ENCODE assay signal across 38 cellular contexts in genomic region chr5:55333811-55334210, GRCh38.
"Had no signal": no experiment of that assay in that cellular context is flagged by ENCODE, and none has a peak within 500 bp of the region (broad histone marks: within the 10 kb centered on the region; RNA-seq: fewer than 3 reads in every experiment).

No MANE protein-coding gene starts in this region.

- H3K4me1 Mint-ChIP-seq: brain had no signal

- ATAC-seq: activated CD8-positive, alpha-beta T cell treated with anti-CD3 and anti-CD28 coated beads for 36 hours; activated naive CD4-positive, alpha-beta T cell treated with anti-CD3 and anti-CD28 coated beads, Interleukin-2, amount 50 U/mL, for 72 hours; activated naive CD8-positive, alpha-beta T cell treated with anti-CD3 and anti-CD28 coated beads, Interleukin-2, amount 50 U/mL, for 24 hours; activated T-cell treated with anti-CD3 and anti-CD28 coated beads, Interleukin-2, amount 50 U/mL, for 4 hours; activated T-cell treated with anti-CD3 and anti-CD28 coated beads, Interleukin-2, amount 50 U/mL, for 72 hours; activated T-helper 17 cell treated with anti-CD3 and anti-CD28 coated beads, Interleukin-2, amount 50 U/mL, for 72 hours had no signal

- FAIRE-seq: bronchial epithelial cell, TTC549 had no signal

- H3K9me3 ChIP-seq: ascending aorta had no signal

- H3K4me3 ChIP-seq: ascending aorta, cardiac muscle cell had no signal

- DNase-seq: activated B cell treated with CpG ODN at 0.5 μM for 24 hours; activated CD4-positive, alpha-beta memory T cell treated with anti-CD3 and anti-CD28 coated beads for 36 hours; activated CD4-positive, alpha-beta T cell treated with anti-CD3 and anti-CD28 coated beads for 4 hours; activated CD4-positive, alpha-beta T cell treated with anti-CD3 and anti-CD28 coated beads, Interleukin-2, amount 10 ng/mL, durations not matched to agents 24 days and 14 days; activated CD4-positive, alpha-beta T cell treated with anti-CD3 and anti-CD28 coated beads, Interleukin-2, amount 50 U/mL, for 1 hour; activated CD4-positive, alpha-beta T cell treated with anti-CD3 and anti-CD28 coated beads, Interleukin-2, amount 50 U/mL, for 4 hours; activated CD4-positive, CD25-positive, alpha-beta regulatory T cell treated with anti-CD3 and anti-CD28 coated beads, Interleukin-2, amount 50 U/mL, for 72 hours; activated CD8-positive, alpha-beta memory T cell treated with anti-CD3 and anti-CD28 coated beads, Interleukin-2, amount 50 U/mL, for 4 hours; activated CD8-positive, alpha-beta T cell treated with anti-CD3 and anti-CD28 coated beads for 36 hours; activated effector memory CD4-positive, alpha-beta T cell treated with anti-CD3 and anti-CD28 coated beads, Interleukin-2, amount 50 U/mL, for 16 hours; activated gamma-delta T cell treated with Interleukin-2 at 50 U/mL for 16 hours; activated naive CD4-positive, alpha-beta T cell; activated naive CD4-positive, alpha-beta T cell treated with anti-CD3 and anti-CD28 coated beads for 36 hours; activated naive CD4-positive, alpha-beta T cell treated with anti-CD3 and anti-CD28 coated beads, Interleukin-2, amount 50 U/mL, for 16 hours; activated naive CD8-positive, alpha-beta T cell treated with anti-CD3 and anti-CD28 coated beads, Interleukin-2, amount 10 ng/mL, durations not matched to agents 7 days and 5 days; activated naive CD8-positive, alpha-beta T cell treated with anti-CD3 and anti-CD28 coated beads, Interleukin-2, amount 50 U/mL, for 24 hours; activated T-cell treated with anti-CD3 and anti-CD28 coated beads for 4 hours; activated T-cell treated with anti-CD3 and anti-CD28 coated beads, Interleukin-2, amount 50 U/mL, for 1 hour; activated T-cell treated with anti-CD3 and anti-CD28 coated beads, Interleukin-2, amount 50 U/mL, for 4 hours; activated T-cell treated with anti-CD3 and anti-CD28 coated beads, Interleukin-2, amount 50 U/mL, for 72 hours; amygdala; anterior cingulate cortex; caudate nucleus; cerebellar nuclear complex; T-helper 2 cell; T-helper 9 cell had no signal

- H3K4me3 Mint-ChIP-seq: activated B cell treated with CpG ODN at 0.5 μM for 24 hours; activated CD4-positive, alpha-beta memory T cell treated with anti-CD3 and anti-CD28 coated beads for 36 hours; activated CD4-positive, alpha-beta T cell treated with anti-CD3 and anti-CD28 coated beads, Interleukin-2, amount 10 ng/mL, durations not matched to agents 24 days and 14 days; activated CD8-positive, alpha-beta T cell treated with anti-CD3 and anti-CD28 coated beads for 36 hours; activated naive CD4-positive, alpha-beta T cell treated with anti-CD3 and anti-CD28 coated beads for 36 hours; activated naive CD8-positive, alpha-beta T cell treated with anti-CD3 and anti-CD28 coated beads, Interleukin-2, amount 10 ng/mL, durations not matched to agents 7 days and 5 days; activated naive CD8-positive, alpha-beta T cell treated with anti-CD3 and anti-CD28 coated beads, Interleukin-2, amount 50 U/mL, for 24 hours; activated T-cell treated with anti-CD3 and anti-CD28 coated beads, Interleukin-2, amount 50 U/mL, for 4 hours; activated T-cell treated with anti-CD3 and anti-CD28 coated beads, Interleukin-2, amount 50 U/mL, for 72 hours; activated T-helper 1 cell treated with anti-CD3 and anti-CD28 coated beads, Interleukin-12 subunit alpha, Interleukin-12 subunit beta, Interleukin-2, Interleukin-4 antibody, amounts not matched to agents 30 ng/mL and 10 ng/mL and 1 ng/mL, durations not matched to agents 14 hours and 24 hours and 36 hours; activated T-helper 17 cell treated with anti-CD3 and anti-CD28 coated beads, Interleukin-2, amount 50 U/mL, for 72 hours; brain; central memory CD8-positive, alpha-beta T cell; T-helper 1 cell treated with Interleukin-12 subunit alpha and Interleukin-12 subunit beta and Interleukin-4 antibody, amounts not matched to agents 30 μg/mL and 1 μg/mL, for 36 hours; T-helper 2 cell treated with Interferon-gamma antibody and Interleukin-4, amounts not matched to agents 5 μg/mL and 100 μg/mL, for 36 hours had no signal

- H3K27me3 ChIP-seq: ascending aorta, cardiac muscle cell had no signal

- H3K27ac Mint-ChIP-seq: activated B cell treated with CpG ODN at 0.5 μM for 24 hours; activated CD4-positive, alpha-beta memory T cell treated with anti-CD3 and anti-CD28 coated beads for 36 hours; activated CD4-positive, alpha-beta T cell treated with anti-CD3 and anti-CD28 coated beads, Interleukin-2, amount 10 ng/mL, durations not matched to agents 24 days and 14 days; activated CD8-positive, alpha-beta T cell treated with anti-CD3 and anti-CD28 coated beads for 36 hours; activated naive CD4-positive, alpha-beta T cell treated with anti-CD3 and anti-CD28 coated beads for 36 hours; activated naive CD4-positive, alpha-beta T cell treated with anti-CD3 and anti-CD28 coated beads, Interleukin-2, amount 50 U/mL, for 72 hours; activated naive CD8-positive, alpha-beta T cell treated with anti-CD3 and anti-CD28 coated beads, Interleukin-2, amount 10 ng/mL, durations not matched to agents 7 days and 5 days; activated naive CD8-positive, alpha-beta T cell treated with anti-CD3 and anti-CD28 coated beads, Interleukin-2, amount 50 U/mL, for 24 hours; activated T-cell treated with anti-CD3 and anti-CD28 coated beads, Interleukin-2, amount 50 U/mL, for 72 hours; activated T-helper 1 cell treated with anti-CD3 and anti-CD28 coated beads, Interleukin-12 subunit alpha, Interleukin-12 subunit beta, Interleukin-2, Interleukin-4 antibody, amounts not matched to agents 30 ng/mL and 10 ng/mL and 1 ng/mL, durations not matched to agents 14 hours and 24 hours and 36 hours; activated T-helper 17 cell treated with anti-CD3 and anti-CD28 coated beads, Interleukin-2, amount 50 U/mL, for 72 hours; brain; T-helper 1 cell treated with Interleukin-12 subunit alpha and Interleukin-12 subunit beta and Interleukin-4 antibody, amounts not matched to agents 30 μg/mL and 1 μg/mL, for 36 hours; T-helper 2 cell treated with Interferon-gamma antibody and Interleukin-4, amounts not matched to agents 5 μg/mL and 100 μg/mL, for 36 hours had no signal

- H3K27me3 Mint-ChIP-seq: activated B cell treated with CpG ODN at 0.5 μM for 24 hours; activated CD4-positive, alpha-beta memory T cell treated with anti-CD3 and anti-CD28 coated beads for 36 hours; activated CD4-positive, alpha-beta T cell treated with anti-CD3 and anti-CD28 coated beads, Interleukin-2, amount 10 ng/mL, durations not matched to agents 24 days and 14 days; activated CD8-positive, alpha-beta T cell treated with anti-CD3 and anti-CD28 coated beads for 36 hours; activated naive CD8-positive, alpha-beta T cell treated with anti-CD3 and anti-CD28 coated beads, Interleukin-2, amount 10 ng/mL, durations not matched to agents 7 days and 5 days; activated naive CD8-positive, alpha-beta T cell treated with anti-CD3 and anti-CD28 coated beads, Interleukin-2, amount 50 U/mL, for 24 hours; activated T-helper 17 cell treated with anti-CD3 and anti-CD28 coated beads, Interleukin-2, amount 50 U/mL, for 72 hours; brain; central memory CD8-positive, alpha-beta T cell had no signal

- H3K27ac ChIP-seq: ascending aorta, cardiac muscle cell, VCaP had no signal

- H3K9me3 Mint-ChIP-seq: activated B cell treated with CpG ODN at 0.5 μM for 24 hours; activated CD4-positive, alpha-beta memory T cell treated with anti-CD3 and anti-CD28 coated beads for 36 hours; activated CD4-positive, alpha-beta T cell treated with anti-CD3 and anti-CD28 coated beads, Interleukin-2, amount 10 ng/mL, durations not matched to agents 24 days and 14 days; activated CD8-positive, alpha-beta T cell treated with anti-CD3 and anti-CD28 coated beads for 36 hours; activated naive CD4-positive, alpha-beta T cell treated with anti-CD3 and anti-CD28 coated beads for 36 hours; activated naive CD4-positive, alpha-beta T cell treated with anti-CD3 and anti-CD28 coated beads, Interleukin-2, amount 50 U/mL, for 72 hours; activated naive CD8-positive, alpha-beta T cell treated with anti-CD3 and anti-CD28 coated beads, Interleukin-2, amount 10 ng/mL, durations not matched to agents 7 days and 5 days; activated naive CD8-positive, alpha-beta T cell treated with anti-CD3 and anti-CD28 coated beads, Interleukin-2, amount 50 U/mL, for 24 hours; activated T-cell treated with anti-CD3 and anti-CD28 coated beads, Interleukin-2, amount 50 U/mL, for 4 hours; activated T-cell treated with anti-CD3 and anti-CD28 coated beads, Interleukin-2, amount 50 U/mL, for 72 hours; activated T-helper 1 cell treated with anti-CD3 and anti-CD28 coated beads, Interleukin-12 subunit alpha, Interleukin-12 subunit beta, Interleukin-2, Interleukin-4 antibody, amounts not matched to agents 30 ng/mL and 10 ng/mL and 1 ng/mL, durations not matched to agents 14 hours and 24 hours and 36 hours; activated T-helper 17 cell treated with anti-CD3 and anti-CD28 coated beads, Interleukin-2, amount 50 U/mL, for 72 hours; brain; central memory CD8-positive, alpha-beta T cell; T-helper 1 cell treated with Interleukin-12 subunit alpha and Interleukin-12 subunit beta and Interleukin-4 antibody, amounts not matched to agents 30 μg/mL and 1 μg/mL, for 36 hours had no signal
